In the genomic region with DNA sequence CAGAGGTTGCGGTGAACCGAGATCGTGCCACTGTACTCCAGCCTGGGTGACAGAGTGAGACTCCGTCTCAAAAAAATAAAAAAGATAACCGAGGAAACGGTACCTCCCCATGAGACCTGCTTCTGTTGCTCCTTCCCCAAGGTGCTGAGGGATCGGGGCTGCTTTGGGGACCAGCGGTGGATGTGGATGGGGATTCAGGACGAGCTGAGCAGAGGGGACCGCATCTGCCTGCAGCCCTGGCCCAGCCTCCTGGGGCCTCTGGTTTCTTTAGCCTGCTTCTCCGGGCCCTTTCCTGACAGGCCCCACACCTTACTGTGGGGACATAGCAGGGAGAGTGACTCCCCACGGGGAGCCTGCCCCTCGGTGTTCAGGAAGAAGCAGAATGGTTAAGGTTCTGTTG, we compare ENCODE assay signal across 15 cellular contexts. TPM values are rescaled to one million over a fixed set of nuclear protein-coding genes. Genes with fewer than 3 reads are reported as not detected.
DNase-seq lines count a peak whose midpoint lies in the region; ATAC-seq and TF ChIP-seq lines count a peak whose summit lies in the region.
"Had no signal": no experiment of that assay in that cellular context is flagged by ENCODE, and none has a peak within 500 bp of the region (broad histone marks: within the 10 kb centered on the region; RNA-seq: fewer than 3 reads in every experiment).

No MANE protein-coding gene starts in this region.

- H3K27me3 Mint-ChIP-seq in Calu3 (ENCODE audit: unreplicated experiment): no peaks in the 10 kb centered on the region
- no peaks in the 10 kb centered on the region for H3K27me3 Mint-ChIP-seq in T-helper 17 cell
- H3K27me3 Mint-ChIP-seq in dendritic cell treated with granulocyte-macrophage colony-stimulating factor and Interleukin-4, amounts not matched to agents 40 ng/mL and 50 ng/mL, for 4 days: no peaks in the 10 kb centered on the region
- H3K27me3 Mint-ChIP-seq in type B pancreatic cell: no peaks in the 10 kb centered on the region
- H3K27me3 Mint-ChIP-seq: B cell; CD4-positive, alpha-beta T cell had no signal

- no peaks in the 10 kb centered on the region for H3K4me1 Mint-ChIP-seq in Calu3 (ENCODE audit: low read depth, unreplicated experiment)
- H3K4me1 Mint-ChIP-seq in T-helper 17 cell: peaks cover 5% of the 10 kb centered on the region
- peaks cover 7% of the 10 kb centered on the region for H3K4me1 Mint-ChIP-seq in dendritic cell treated with granulocyte-macrophage colony-stimulating factor and Interleukin-4, amounts not matched to agents 40 ng/mL and 50 ng/mL, for 4 days (ENCODE audit: low read depth)
- no peaks in the 10 kb centered on the region for H3K4me1 Mint-ChIP-seq in type B pancreatic cell (ENCODE audit: unreplicated experiment)
- H3K4me1 Mint-ChIP-seq: B cell had no signal

- H3K9me3 Mint-ChIP-seq in Calu3 (ENCODE audit: low read depth, unreplicated experiment) (no peaks in the 10 kb centered on the region), type B pancreatic cell (no peaks in the 10 kb centered on the region)
- no peaks in the 10 kb centered on the region for H3K9me3 Mint-ChIP-seq in dendritic cell treated with granulocyte-macrophage colony-stimulating factor and Interleukin-4, amounts not matched to agents 40 ng/mL and 50 ng/mL, for 4 days
- H3K9me3 Mint-ChIP-seq: CD4-positive, alpha-beta T cell had no signal

- ATAC-seq in T-helper 17 cell: no peak
- no peak for ATAC-seq in HG02973 (IDR thresholded peaks at IDR 0.05; ENCODE audit: unreplicated experiment)
- no peak for ATAC-seq in HG02798 (IDR thresholded peaks at IDR 0.05; ENCODE audit: poor library complexity, unreplicated experiment)
- ATAC-seq: HCT116 had no signal

- no TSS peak for BruUV-seq in Calu3 (replicated peaks; lab: Mats Ljungman, UMichigan)

- peaks cover 29% of the 10 kb centered on the region for H3K36me3 Mint-ChIP-seq in Calu3 (ENCODE audit: insufficient read depth, unreplicated experiment)
- no peaks in the 10 kb centered on the region for H3K36me3 Mint-ChIP-seq in T-helper 17 cell (ENCODE audit: low read depth)
- H3K36me3 Mint-ChIP-seq in dendritic cell treated with granulocyte-macrophage colony-stimulating factor and Interleukin-4, amounts not matched to agents 40 ng/mL and 50 ng/mL, for 4 days (ENCODE audit: low read depth): peaks cover 98% of the 10 kb centered on the region
- H3K36me3 Mint-ChIP-seq in type B pancreatic cell: peaks cover 4% of the 10 kb centered on the region

- CTCF ChIA-PET in Calu3 (lab: Charles Lee): no interaction called here

- intact Hi-C loops in Calu3 (cut with micrococcal nuclease; ENCODE audit: unreplicated experiment): no loop called here
- intact Hi-C loops in dendritic cell treated with granulocyte-macrophage colony-stimulating factor and Interleukin-4, amounts not matched to agents 40 ng/mL and 50 ng/mL, for 4 days (cut with micrococcal nuclease): no loop called here

- no peaks in the 10 kb centered on the region for H3K9me3 ChIP-seq in T-helper 17 cell (ENCODE audit: control insufficient read depth, low read length, poor library complexity, severe bottlenecking)

- no peak for DNase-seq in Calu3
- no peak for DNase-seq in T-helper 17 cell
- no peak for DNase-seq in type B pancreatic cell (ENCODE audit: extremely low spot score, unreplicated experiment)
- no peak for DNase-seq in RPMI8226
- DNase-seq: C1 segment of cervical spinal cord; CD4-positive, alpha-beta T cell; DMS153; DMS79 treated with DMSO at 0.1 percent for 48 hours; EL; GM23248 had no signal

- no peak for TF ChIP-seq CTCF in Calu3 (IDR thresholded peaks at IDR 0.05; ENCODE audit: unreplicated experiment)
- TF ChIP-seq CTCF in type B pancreatic cell (conservative IDR thresholded peaks at IDR 0.05): no peak

- H3K27ac Mint-ChIP-seq in Calu3 (ENCODE audit: unreplicated experiment) (peak overlapping the region; percentile 11), T-helper 17 cell (peak overlapping the region; percentile 9), type B pancreatic cell (peak overlapping the region; percentile 18)
- peak overlapping the region; percentile 1 for H3K27ac Mint-ChIP-seq in dendritic cell treated with granulocyte-macrophage colony-stimulating factor and Interleukin-4, amounts not matched to agents 40 ng/mL and 50 ng/mL, for 4 days
- H3K27ac Mint-ChIP-seq: B cell; CD4-positive, alpha-beta T cell had no signal

- H3K4me3 Mint-ChIP-seq in Calu3 (ENCODE audit: low read depth, unreplicated experiment) (no peak overlapping the region), T-helper 17 cell (no peak overlapping the region), type B pancreatic cell (no peak overlapping the region)
- H3K4me3 Mint-ChIP-seq in dendritic cell treated with granulocyte-macrophage colony-stimulating factor and Interleukin-4, amounts not matched to agents 40 ng/mL and 50 ng/mL, for 4 days: no peak overlapping the region
- H3K4me3 Mint-ChIP-seq: B cell; CD4-positive, alpha-beta T cell had no signal

RNA-seq across cellular contexts. Expression of gene SLC66A1, which starts 17.1 kb away (rescaled TPM):
- 10.0 and 13.1 TPM in 2 replicates for total RNA-seq in Calu3 (2022)
- total RNA-seq in T-helper 17 cell: 1 to 10 TPM; 3.3 to 3.9 TPM
- total RNA-seq in type B pancreatic cell (ENCODE audit: low replicate concordance): 18.3 and 24.1 TPM in 2 replicates

RNA-seq across cellular contexts. Expression of gene AKR7A2, which starts 17.2 kb away (rescaled TPM):
- total RNA-seq in Calu3 (2022) (25.7 and 26.3 TPM in 2 replicates), T-helper 17 cell (10 to 100 TPM; 17.3 to 21.9 TPM), type B pancreatic cell (ENCODE audit: low replicate concordance) (57.2 and 75.2 TPM in 2 replicates)

RNA-seq across cellular contexts. Expression of gene AKR7A3, which starts 40.6 kb away (rescaled TPM):
- total RNA-seq in Calu3 (2022): 1.7 and 2.2 TPM in 2 replicates
- total RNA-seq in T-helper 17 cell: 1 to 10 TPM; 1.1 to 1.4 TPM
- 1.3 and 4.6 TPM in 2 replicates for total RNA-seq in type B pancreatic cell (ENCODE audit: low replicate concordance)
